In genomic region chr11:65440831-65441499, GRCh38 we compare ENCODE assay signal across 8 cellular contexts. TPM values are rescaled to one million over a fixed set of nuclear protein-coding genes. Genes with fewer than 3 reads are reported as not detected.
DNase-seq lines count a peak whose midpoint lies in the region; ATAC-seq, FAIRE-seq and TF ChIP-seq lines count a peak whose summit lies in the region.

No MANE protein-coding gene starts in this region.

- H3K27me3 ChIP-seq in KMS-11 (ENCODE audit: insufficient read depth, low read depth) (no peaks in the 10 kb centered on the region), K562 (ENCODE audit: control insufficient read depth in 2 of 2, insufficient read depth in 2 of 2, low read length in 2 of 2) (no peaks in the 10 kb centered on the region), neural progenitor cell (no peaks in the 10 kb centered on the region)
- no peaks in the 10 kb centered on the region for H3K27me3 ChIP-seq in effector memory CD4-positive, alpha-beta T cell (replicated peaks; ENCODE audit: control insufficient read depth, insufficient read depth, low read length, poor library complexity, severe bottlenecking)

- H3K36me3 ChIP-seq in KMS-11 (ENCODE audit: insufficient read depth) (no peaks in the 10 kb centered on the region), K562 (ENCODE audit: control insufficient read depth, insufficient read depth, low read length) (peaks cover 85% of the 10 kb centered on the region), neural progenitor cell (no peaks in the 10 kb centered on the region)
- peaks cover 35% of the 10 kb centered on the region for H3K36me3 ChIP-seq in effector memory CD4-positive, alpha-beta T cell (ENCODE audit: control insufficient read depth, insufficient read depth, low read length)

- in situ Hi-C loops in K562 (cut with MboI): no loop called here

- intact Hi-C loops in K562 (cut with micrococcal nuclease): no loop called here

- peaks cover 7% of the 10 kb centered on the region for H3K27me3 Mint-ChIP-seq in neural progenitor cell (ENCODE audit: insufficient read depth, low read depth)

- H4K20me1 ChIP-seq in KMS-11 (ENCODE audit: insufficient read depth) (no peaks in the 10 kb centered on the region), K562 (replicated peaks; ENCODE audit: control insufficient read depth, insufficient read depth, low read length) (peaks cover 17% of the 10 kb centered on the region; the same call in 1 of the 2 replicates), neural progenitor cell (ENCODE audit: low read depth) (no peaks in the 10 kb centered on the region)

- no peak overlapping the region for H3K4me3 Mint-ChIP-seq in neural progenitor cell

- H3K9me1 ChIP-seq in K562 (ENCODE audit: control insufficient read depth, insufficient read depth, low read length): peaks cover 6% of the 10 kb centered on the region

- no peak overlapping the region for H3K4me3 ChIP-seq in KMS-11 (IDR thresholded peaks at IDR 0.05; ENCODE audit: insufficient read depth, low read depth, low read length)
- no peak overlapping the region for H3K4me3 ChIP-seq in K562
- H3K4me3 ChIP-seq in neural progenitor cell: no peak overlapping the region
- H3K4me3 ChIP-seq in effector memory CD4-positive, alpha-beta T cell (ENCODE audit: insufficient read depth, low read depth, low read length, poor library complexity, severe bottlenecking): no peak overlapping the region

- H3K27ac Mint-ChIP-seq in neural progenitor cell: peak overlapping the region; percentile 53

- TF ChIP-seq RAD21 in K562 (CRISPR knock-in tag; conservative IDR thresholded peaks at IDR 0.05 in 1 of 2, IDR thresholded peaks at IDR 0.05 in 1 of 2): no peak

- peak; percentile 61 for TF ChIP-seq POLR2A in K562 (conservative IDR thresholded peaks at IDR 0.05)

- H2AFZ ChIP-seq in KMS-11 (ENCODE audit: low read depth): no peak overlapping the region
- no peak overlapping the region for H2AFZ ChIP-seq in K562 (ENCODE audit: low read depth, low read length)
- H2AFZ ChIP-seq in neural progenitor cell (replicated peaks): no peak overlapping the region

- H3F3A ChIP-seq in neural progenitor cell (ENCODE audit: low read depth): no peaks in the 10 kb centered on the region

- H3K4me1 ChIP-seq in KMS-11 (ENCODE audit: low read depth, poor library complexity, severe bottlenecking) (peaks cover 75% of the 10 kb centered on the region), K562 (replicated peaks in 1 of 2; ENCODE audit: control insufficient read depth in 2 of 2, insufficient read depth in 2 of 2, low read length in 2 of 2) (peaks cover 12 to 45% of the 10 kb centered on the region in 2 experiments; a peak in 4 of 5 replicates), neural progenitor cell (no peaks in the 10 kb centered on the region)
- peaks cover 13% of the 10 kb centered on the region for H3K4me1 ChIP-seq in effector memory CD4-positive, alpha-beta T cell (ENCODE audit: control insufficient read depth, insufficient read depth, low read length, poor library complexity, severe bottlenecking)

- DNase-seq in A172 (ENCODE audit: low spot score) (peak; percentile 30), K562 (ENCODE audit: extremely low read depth in 1 of 4, low spot score in 3 of 4) (peak in 1 of 4 experiments; percentile 20), neural progenitor cell (ENCODE audit: low spot score) (no peak), NCI-H345 (lab: John Stamatoyannopoulos, UW) (no peak), hippocampal formation (lab: John Stamatoyannopoulos, UW) (no peak)
- DNase-seq in effector memory CD4-positive, alpha-beta T cell: no peak

- H3K4me2 ChIP-seq in KMS-11 (peak overlapping the region; percentile 13; the same call in 1 of the 2 replicates), K562 (ENCODE audit: insufficient read depth, low read length) (no peak overlapping the region), neural progenitor cell (no peak overlapping the region)

- H3K36me3 Mint-ChIP-seq in neural progenitor cell: peaks cover 3% of the 10 kb centered on the region

- 66% methylated on average over 7 of the region's 8 CpGs for WGBS in K562 (ENCODE audit: insufficient coverage, low coverage, missing lambda C conversion rate)

- CTCF ChIA-PET in K562 (lab: Yijun Ruan, JAX; ENCODE audit: low intra/inter-chr PET ratio): no interaction called here

- TF ChIP-seq CTCF in KMS-11 (conservative IDR thresholded peaks at IDR 0.05; ENCODE audit: low read depth, low read length) (no peak), K562 (IDR thresholded peaks at IDR 0.05 in 2 of 3, conservative IDR thresholded peaks at IDR 0.05 in 1 of 3; ENCODE audit: insufficient read depth in 2 of 3, low read depth in 1 of 3, low read length in 3 of 3) (no peak), neural progenitor cell (IDR thresholded peaks at IDR 0.05) (no peak)

- H3K9me3 Mint-ChIP-seq in neural progenitor cell: no peaks in the 10 kb centered on the region

- TF ChIP-seq EP300 in K562 (IDR thresholded peaks at IDR 0.05; ENCODE audit: low read length): no peak

- POLR2A ChIA-PET in K562 (lab: Yijun Ruan, JAX): interaction anchor here (0.8 to 12.0 kb wide), 8 partner anchors 8 to 63 kb away, joined by 3 to 309 read pairs (median 8); partner anchors contain the start of genes MALAT1 and NEAT1

- BruUV-seq in K562 (replicated peaks; lab: Mats Ljungman, UMichigan): no TSS peak

- no peak overlapping the region for H3K9ac ChIP-seq in KMS-11
- H3K9ac ChIP-seq in K562 (ENCODE audit: insufficient read depth in 1 of 2, low read depth in 2 of 2, low read length in 2 of 2): no peak overlapping the region
- H3K9ac ChIP-seq in neural progenitor cell: no peak overlapping the region

- H3K79me2 ChIP-seq in KMS-11 (ENCODE audit: insufficient read depth, low read depth) (peaks cover 9% of the 10 kb centered on the region; the same call in 1 of the 2 replicates), K562 (ENCODE audit: control insufficient read depth, insufficient read depth, low read length) (peaks cover 72% of the 10 kb centered on the region), neural progenitor cell (ENCODE audit: low read depth) (no peaks in the 10 kb centered on the region)

- no peak for FAIRE-seq in K562 (lab: Jason Lieb, UNC)

- ATAC-seq in GM19397 (IDR thresholded peaks at IDR 0.05; ENCODE audit: unreplicated experiment): peak; percentile 51
- no peak for ATAC-seq in K562

- H3K9me3 ChIP-seq in K562 (replicated peaks; ENCODE audit: control insufficient read depth, insufficient read depth, low read depth, low read length) (no peaks in the 10 kb centered on the region), neural progenitor cell (ENCODE audit: low read depth) (no peaks in the 10 kb centered on the region)
- no peaks in the 10 kb centered on the region for H3K9me3 ChIP-seq in effector memory CD4-positive, alpha-beta T cell (ENCODE audit: control insufficient read depth, low read length)

- peaks cover 17% of the 10 kb centered on the region for H3K4me1 Mint-ChIP-seq in neural progenitor cell

- H3K27ac ChIP-seq in KMS-11: peak overlapping the region; percentile 46; the same call in 1 of the 2 replicates
- no peak overlapping the region for H3K27ac ChIP-seq in K562 (ENCODE audit: extremely low read depth, low read depth, low read length)
- no peak overlapping the region for H3K27ac ChIP-seq in neural progenitor cell
- H3K27ac ChIP-seq in effector memory CD4-positive, alpha-beta T cell (ENCODE audit: insufficient read depth, low read length, poor library complexity, severe bottlenecking): no peak overlapping the region

RNA-seq across cellular contexts. Expression of gene NEAT1, which starts 18.4 kb away (rescaled TPM):
- 20.6 and 28.9 TPM in 2 replicates for total RNA-seq in A172 (2014; rRNA removed; shearing (Covaris generic))
- 684 and 1,510 TPM in 2 replicates for total RNA-seq in K562 (2011; cell fraction: chromatin; rRNA removed; ENCODE audit: low replicate concordance)
- 291 and 321 TPM in 2 replicates for total RNA-seq in K562 (2011; cell fraction: nucleolus; rRNA removed)
- total RNA-seq in K562 (2011; cell fraction: nucleoplasm; rRNA removed): 737 and 1,283 TPM in 2 replicates
- total RNA-seq in K562 (2014; rRNA removed) (15.2 and 20.1 TPM in 2 replicates), K562 (2014; rRNA removed; fragmentation: Illumina TruSeq; extraction: Trizol) (62.8 and 76.9 TPM in 2 replicates), K562 (2015; rRNA removed; fragmentation: Illumina TruSeq; extraction: Trizol) (26.3 and 31.5 TPM in 2 replicates), K562 (2021) (129 and 208 TPM in 2 replicates), neural progenitor cell (ENCODE audit: low replicate concordance) (2.8 and 4.0 TPM in 2 replicates)
- polyA plus RNA-seq in K562 (2011; rRNA removed) (56.2 and 171 TPM in 2 replicates), K562 (2014; fragmentation: Illumina TruSeq; extraction: Trizol) (137 and 146 TPM in 2 replicates), K562 (2014; fragmentation: Nextera tagmentation; extraction: Ambion mirVana) (10 to 100 TPM; 22.8 to 30.1 TPM), K562 (2014; rRNA removed) (382 and 389 TPM in 2 replicates)
- polyA plus RNA-seq in K562 (2011; cell fraction: cytosol; rRNA removed): 45.5 and 49.2 TPM in 2 replicates
- polyA plus RNA-seq in K562 (2011; cell fraction: nucleus; rRNA removed): 234 and 651 TPM in 2 replicates
- polyA plus RNA-seq in K562 (2012): 312 and 328 TPM in 2 replicates
- 92.6 and 137 TPM in 2 replicates for polyA minus RNA-seq in K562 (2011; rRNA and poly(A)+ RNA removed)
- 19.9 and 35.6 TPM in 2 replicates for polyA minus RNA-seq in K562 (2011; cell fraction: cytosol; rRNA and poly(A)+ RNA removed)
- polyA minus RNA-seq in K562 (2011; cell fraction: nucleus; rRNA and poly(A)+ RNA removed): 168 and 220 TPM in 2 replicates

RNA-seq across cellular contexts. Expression of gene FRMD8, which starts 54.5 kb away (rescaled TPM):
- total RNA-seq in A172 (2014; rRNA removed; shearing (Covaris generic)): 21.5 and 36.9 TPM in 2 replicates
- 28.5 and 83.6 TPM in 2 replicates for total RNA-seq in K562 (2011; cell fraction: chromatin; rRNA removed; ENCODE audit: low replicate concordance)
- total RNA-seq in K562 (2011; cell fraction: nucleolus; rRNA removed): 89.6 and 96.9 TPM in 2 replicates
- total RNA-seq in K562 (2011; cell fraction: nucleoplasm; rRNA removed): 32.8 and 36.5 TPM in 2 replicates
- total RNA-seq in K562 (2014; rRNA removed) (34.6 and 46.5 TPM in 2 replicates), K562 (2014; rRNA removed; fragmentation: Illumina TruSeq; extraction: Trizol) (6.2 and 8.6 TPM in 2 replicates), K562 (2015; rRNA removed; fragmentation: Illumina TruSeq; extraction: Trizol) (15.0 and 15.8 TPM in 2 replicates), K562 (2021) (44.2 and 54.5 TPM in 2 replicates), neural progenitor cell (ENCODE audit: low replicate concordance) (5.8 and 28.3 TPM in 2 replicates)
- polyA plus RNA-seq in K562 (2011; rRNA removed) (16.0 and 19.9 TPM in 2 replicates), K562 (2014; fragmentation: Illumina TruSeq; extraction: Trizol) (12.0 and 19.4 TPM in 2 replicates), K562 (2014; fragmentation: Nextera tagmentation; extraction: Ambion mirVana) (1 to 10 TPM; 4.5 to 5.0 TPM), K562 (2014; rRNA removed) (33.4 and 41.7 TPM in 2 replicates)
- 24.0 and 43.0 TPM in 2 replicates for polyA plus RNA-seq in K562 (2011; cell fraction: cytosol; rRNA removed)
- 25.1 and 46.6 TPM in 2 replicates for polyA plus RNA-seq in K562 (2011; cell fraction: nucleus; rRNA removed)
- polyA plus RNA-seq in K562 (2012): 21.4 and 22.5 TPM in 2 replicates
- 8.4 and 13.5 TPM in 2 replicates for polyA minus RNA-seq in K562 (2011; rRNA and poly(A)+ RNA removed)
- polyA minus RNA-seq in K562 (2011; cell fraction: cytosol; rRNA and poly(A)+ RNA removed): 21.0 and 21.1 TPM in 2 replicates
- 28.1 and 34.6 TPM in 2 replicates for polyA minus RNA-seq in K562 (2011; cell fraction: nucleus; rRNA and poly(A)+ RNA removed)

RNA-seq across cellular contexts. Expression of gene MALAT1, which starts 57.9 kb away (rescaled TPM):
- 1,067 and 1,084 TPM in 2 replicates for total RNA-seq in A172 (2014; rRNA removed; shearing (Covaris generic))
- total RNA-seq in K562 (2011; cell fraction: chromatin; rRNA removed; ENCODE audit: low replicate concordance): 25,088 and 54,166 TPM in 2 replicates
- 9,055 and 12,105 TPM in 2 replicates for total RNA-seq in K562 (2011; cell fraction: nucleolus; rRNA removed)
- total RNA-seq in K562 (2011; cell fraction: nucleoplasm; rRNA removed): 29,585 and 58,308 TPM in 2 replicates
- total RNA-seq in K562 (2014; rRNA removed) (1,943 and 2,212 TPM in 2 replicates), K562 (2014; rRNA removed; fragmentation: Illumina TruSeq; extraction: Trizol) (2,548 and 2,859 TPM in 2 replicates), K562 (2015; rRNA removed; fragmentation: Illumina TruSeq; extraction: Trizol) (2,437 and 2,551 TPM in 2 replicates), K562 (2021) (4,052 and 5,928 TPM in 2 replicates), neural progenitor cell (ENCODE audit: low replicate concordance) (5,397 and 9,030 TPM in 2 replicates)
- polyA plus RNA-seq in K562 (2011; rRNA removed) (980 and 1,205 TPM in 2 replicates), K562 (2014; fragmentation: Illumina TruSeq; extraction: Trizol) (363 and 398 TPM in 2 replicates), K562 (2014; fragmentation: Nextera tagmentation; extraction: Ambion mirVana) (1,000 to 10,000 TPM; 1,606 to 8,715 TPM), K562 (2014; rRNA removed) (1,666 and 2,351 TPM in 2 replicates)
- polyA plus RNA-seq in K562 (2011; cell fraction: cytosol; rRNA removed): 93.6 and 371 TPM in 2 replicates
- 5,475 and 8,513 TPM in 2 replicates for polyA plus RNA-seq in K562 (2011; cell fraction: nucleus; rRNA removed)
- 1,113 and 1,346 TPM in 2 replicates for polyA plus RNA-seq in K562 (2012)
- polyA minus RNA-seq in K562 (2011; rRNA and poly(A)+ RNA removed): 5,106 and 10,064 TPM in 2 replicates
- 2,869 and 5,041 TPM in 2 replicates for polyA minus RNA-seq in K562 (2011; cell fraction: cytosol; rRNA and poly(A)+ RNA removed)
- 20,177 and 33,147 TPM in 2 replicates for polyA minus RNA-seq in K562 (2011; cell fraction: nucleus; rRNA and poly(A)+ RNA removed)

RNA-seq across cellular contexts. Expression of gene SLC25A45, which starts 58.5 kb away (rescaled TPM):
- 3.5 and 7.0 TPM in 2 replicates for total RNA-seq in A172 (2014; rRNA removed; shearing (Covaris generic))
- total RNA-seq in K562 (2011; cell fraction: chromatin; rRNA removed; ENCODE audit: low replicate concordance): 2.5 and 2.9 TPM in 2 replicates
- total RNA-seq in K562 (2011; cell fraction: nucleolus; rRNA removed): 2.7 and 3.6 TPM in 2 replicates
- 2.3 and 2.7 TPM in 2 replicates for total RNA-seq in K562 (2011; cell fraction: nucleoplasm; rRNA removed)
- 0.82 and 2.3 TPM in 2 replicates for total RNA-seq in K562 (2014; rRNA removed)
- 0.55 and 0.57 TPM in 2 replicates for total RNA-seq in K562 (2014; rRNA removed; fragmentation: Illumina TruSeq; extraction: Trizol)
- total RNA-seq in K562 (2015; rRNA removed; fragmentation: Illumina TruSeq; extraction: Trizol): 0.40 and 0.45 TPM in 2 replicates
- total RNA-seq in K562 (2021): 0.92 and 2.2 TPM in 2 replicates
- polyA plus RNA-seq in K562 (2011; rRNA removed): 0.61 and 0.81 TPM in 2 replicates
- polyA plus RNA-seq in K562 (2011; cell fraction: cytosol; rRNA removed): 0.49 and 0.85 TPM in 2 replicates
- polyA plus RNA-seq in K562 (2011; cell fraction: nucleus; rRNA removed): 1.2 and 3.9 TPM in 2 replicates
- 1.3 and 1.4 TPM in 2 replicates for polyA plus RNA-seq in K562 (2012)
- polyA plus RNA-seq in K562 (2014; fragmentation: Illumina TruSeq; extraction: Trizol): 0.51 and 0.68 TPM in 2 replicates
- under 1 TPM; 0.15 to 0.34 TPM for polyA plus RNA-seq in K562 (2014; fragmentation: Nextera tagmentation; extraction: Ambion mirVana)
- 0.93 and 1.1 TPM in 2 replicates for polyA plus RNA-seq in K562 (2014; rRNA removed)
- polyA minus RNA-seq in K562 (2011; rRNA and poly(A)+ RNA removed): 0.35 and 0.42 TPM in 2 replicates
- 0.76 and 0.91 TPM in 2 replicates for polyA minus RNA-seq in K562 (2011; cell fraction: cytosol; rRNA and poly(A)+ RNA removed)
- polyA minus RNA-seq in K562 (2011; cell fraction: nucleus; rRNA and poly(A)+ RNA removed): 0.40 and 0.56 TPM in 2 replicates
- 0.47 and 1.2 TPM in 2 replicates for total RNA-seq in neural progenitor cell (ENCODE audit: low replicate concordance)
